1 cellular context compared by ENCODE assay signal in genomic region chr16:12904041-12904671, GRCh38.
TF ChIP-seq lines count a peak whose summit lies in the region.

No MANE protein-coding gene starts in this region.

TF ChIP-seq in WTC11, 78 proteins besides CTCF, POLR2A, EP300 and RAD21:
- TF ChIP-seq NR3C1 (CRISPR knock-in tag; conservative IDR thresholded peaks at IDR 0.05; ENCODE audit: low read depth) (no peak), USF2 (CRISPR knock-in tag; IDR thresholded peaks at IDR 0.05) (no peak), GTF2I (CRISPR knock-in tag; conservative IDR thresholded peaks at IDR 0.05) (no peak), HMGA2 (CRISPR knock-in tag; IDR thresholded peaks at IDR 0.05) (no peak), FOXP4 (CRISPR knock-in tag; IDR thresholded peaks at IDR 0.05) (no peak), MXD4 (CRISPR knock-in tag; IDR thresholded peaks at IDR 0.05; ENCODE audit: borderline replicate concordance) (no peak), NFYB (CRISPR knock-in tag; conservative IDR thresholded peaks at IDR 0.05; ENCODE audit: low read depth) (no peak), KAT7 (CRISPR knock-in tag; IDR thresholded peaks at IDR 0.05; ENCODE audit: borderline replicate concordance) (no peak), ZMAT4 (CRISPR knock-in tag; IDR thresholded peaks at IDR 0.05) (no peak), TEAD1 (CRISPR knock-in tag; IDR thresholded peaks at IDR 0.05) (no peak), STAT6 (CRISPR knock-in tag; conservative IDR thresholded peaks at IDR 0.05; ENCODE audit: low read depth) (no peak), SMAD3 (CRISPR knock-in tag; IDR thresholded peaks at IDR 0.05; ENCODE audit: borderline replicate concordance) (no peak), AFF4 (CRISPR knock-in tag; IDR thresholded peaks at IDR 0.05; ENCODE audit: borderline replicate concordance) (no peak), ESRRA (CRISPR knock-in tag; IDR thresholded peaks at IDR 0.05; ENCODE audit: borderline replicate concordance) (no peak), NR1H2 (CRISPR knock-in tag; IDR thresholded peaks at IDR 0.05) (no peak), ZBTB21 (CRISPR knock-in tag; IDR thresholded peaks at IDR 0.05; ENCODE audit: borderline replicate concordance) (no peak), ZNF532 (CRISPR knock-in tag; IDR thresholded peaks at IDR 0.05; ENCODE audit: borderline replicate concordance) (no peak), GRHL2 (CRISPR knock-in tag; IDR thresholded peaks at IDR 0.05; ENCODE audit: insufficient replicate concordance, severe bottlenecking) (no peak)
